14 cellular contexts compared by ENCODE assay signal in the genomic region with DNA sequence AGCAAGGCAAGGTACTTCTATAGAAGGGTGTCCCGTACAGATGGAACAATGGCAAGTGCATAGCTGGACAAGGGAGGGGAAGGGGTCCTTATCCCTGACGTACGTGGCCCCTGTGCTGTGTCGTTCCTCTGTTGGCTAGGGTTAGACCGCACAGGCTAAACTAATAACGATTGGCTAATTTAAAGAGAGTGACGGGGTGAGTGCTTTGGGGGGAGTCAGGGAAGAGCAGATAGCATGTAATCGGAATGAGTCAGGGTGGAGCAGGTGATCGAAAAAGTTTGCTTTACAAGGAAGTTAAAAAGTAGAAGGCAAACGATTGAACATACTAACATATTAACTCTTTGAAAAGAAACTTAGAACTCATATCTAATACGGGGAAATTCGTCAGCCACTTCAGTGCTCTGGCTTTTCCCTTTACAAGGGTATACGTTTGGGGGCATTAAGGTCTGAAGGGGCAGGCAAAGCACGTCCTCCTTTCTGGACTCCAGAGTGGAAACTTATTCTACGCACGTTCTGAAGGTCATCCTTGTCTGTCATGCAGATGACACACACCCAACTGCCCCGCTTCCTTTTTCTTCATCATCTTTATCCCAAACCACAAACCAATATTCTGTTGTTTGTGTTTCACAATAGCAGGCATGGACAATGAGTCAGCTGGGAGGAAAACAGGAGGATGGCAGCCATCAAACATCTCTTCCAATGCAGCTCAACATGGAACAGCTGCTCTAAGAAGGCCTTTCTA. TPM values are rescaled to one million over a fixed set of nuclear protein-coding genes. Genes with fewer than 3 reads are reported as not detected.
A peak's percentile ranks its signal among the peaks of the same experiment; 100 is the strongest.
DNase-seq lines count a peak whose midpoint lies in the region; ATAC-seq, FAIRE-seq and TF ChIP-seq lines count a peak whose summit lies in the region.
"Had no signal": no experiment of that assay in that cellular context is flagged by ENCODE, and none has a peak within 500 bp of the region (broad histone marks: within the 10 kb centered on the region; RNA-seq: fewer than 3 reads in every experiment).

No MANE protein-coding gene starts in this region.

- POLR2A ChIA-PET in MCF 10A (lab: Yijun Ruan, JAX) = no interaction called here

- H3K27me3 Mint-ChIP-seq in MCF 10A (ENCODE audit: insufficient read depth, unreplicated experiment) (no peaks in the 10 kb centered on the region), chondrocyte (ENCODE audit: low read depth) (no peaks in the 10 kb centered on the region)

- H3K36me3 ChIP-seq in breast epithelium = no peaks in the 10 kb centered on the region
- H3K36me3 ChIP-seq: tibial nerve had no signal

- BruUV-seq in MCF 10A (replicated peaks; lab: Mats Ljungman, UMichigan) = no TSS peak

- intact Hi-C loops in MCF 10A (cut with micrococcal nuclease) (no loop called here), breast epithelium (cut with DNase I; ENCODE audit: low total_unique reads) (no loop called here)

- H3K27ac Mint-ChIP-seq in MCF 10A (ENCODE audit: low read depth, unreplicated experiment) (no peak overlapping the region), chondrocyte (ENCODE audit: unreplicated experiment) (no peak overlapping the region)
- H3K27ac Mint-ChIP-seq: activated naive CD4-positive, alpha-beta T cell treated with anti-CD3 and anti-CD28 coated beads, Interleukin-2, amount 10 ng/mL, durations not matched to agents 7 days and 5 days had no signal

- TF ChIP-seq POLR2A in breast epithelium (IDR thresholded peaks at IDR 0.05) = no peak

- no peak for FAIRE-seq in urothelium cell line (lab: Jason Lieb, UNC)
- FAIRE-seq: small intestine had no signal

- no peak for ATAC-seq in activated CD4-positive, CD25-positive, alpha-beta regulatory T cell treated with anti-CD3 and anti-CD28 coated beads, Interleukin-2, amount 50 U/mL, for 24 hours

- H3K27ac ChIP-seq in breast epithelium = no peak overlapping the region
- H3K27ac ChIP-seq: tibial nerve had no signal

- CTCF ChIA-PET in MCF 10A (lab: Yijun Ruan, JAX) = no interaction called here

- no peak for TF ChIP-seq CTCF in MCF 10A (IDR thresholded peaks at IDR 0.05; ENCODE audit: unreplicated experiment)
- TF ChIP-seq CTCF in breast epithelium (IDR thresholded peaks at IDR 0.05) = no peak
- TF ChIP-seq CTCF in chondrocyte (IDR thresholded peaks at IDR 0.05) = no peak

- DNase-seq in MCF 10A (ENCODE audit: unreplicated experiment) (peak; percentile 42), breast epithelium (ENCODE audit: low spot score in 2 of 2) (no peak), NOMO-1 treated with dmso at 0.1 percent for 144 hours (lab: John Stamatoyannopoulos, UW; ENCODE audit: unreplicated experiment) (peak; percentile 83), chondrocyte (ENCODE audit: low spot score) (peak; percentile 12), urothelium cell line (ENCODE audit: low spot score) (peak; percentile 14)
- no peak for DNase-seq in activated naive CD4-positive, alpha-beta T cell treated with anti-CD3 and anti-CD28 coated beads, Interleukin-2, amount 50 U/mL, for 16 hours
- no peak for DNase-seq in stimulated activated CD4-positive, alpha-beta T cell treated with anti-CD3 and anti-CD28 coated beads, Interleukin-4, amount 100 ng/mL, for 4 hours
- DNase-seq: activated naive CD4-positive, alpha-beta T cell treated with anti-CD3 and anti-CD28 coated beads, Interleukin-2, amount 10 ng/mL, durations not matched to agents 7 days and 5 days; DMS53; erythroblast; hippocampal formation; small intestine had no signal

- no peak overlapping the region for H3K4me3 Mint-ChIP-seq in MCF 10A (ENCODE audit: unreplicated experiment)
- H3K4me3 Mint-ChIP-seq in chondrocyte (ENCODE audit: unreplicated experiment) = no peak overlapping the region
- H3K4me3 Mint-ChIP-seq: activated naive CD4-positive, alpha-beta T cell treated with anti-CD3 and anti-CD28 coated beads, Interleukin-2, amount 10 ng/mL, durations not matched to agents 7 days and 5 days had no signal

- no peaks in the 10 kb centered on the region for H3K4me1 Mint-ChIP-seq in MCF 10A (ENCODE audit: insufficient read depth, unreplicated experiment)
- H3K4me1 Mint-ChIP-seq in chondrocyte (ENCODE audit: low read depth) = no peaks in the 10 kb centered on the region

- H3K27me3 ChIP-seq in breast epithelium = no peaks in the 10 kb centered on the region
- H3K27me3 ChIP-seq: tibial nerve had no signal

- H3K9me3 Mint-ChIP-seq in MCF 10A (ENCODE audit: unreplicated experiment) (peaks cover 27% of the 10 kb centered on the region), chondrocyte (ENCODE audit: low read depth) (peaks cover 18% of the 10 kb centered on the region)

- H3K9me3 ChIP-seq in breast epithelium = peaks cover 15 to 22% of the 10 kb centered on the region in 2 donors

- no peaks in the 10 kb centered on the region for H3K36me3 Mint-ChIP-seq in MCF 10A (ENCODE audit: insufficient read depth, unreplicated experiment)
- no peaks in the 10 kb centered on the region for H3K36me3 Mint-ChIP-seq in chondrocyte (ENCODE audit: low read depth)

- H3K4me3 ChIP-seq in breast epithelium = no peak overlapping the region
- H3K4me3 ChIP-seq: tibial nerve had no signal

- H3K4me1 ChIP-seq in breast epithelium = no peaks in the 10 kb centered on the region
- H3K4me1 ChIP-seq: tibial nerve had no signal

RNA-seq across cellular contexts. Expression of gene CRLF2, which starts 10.2 kb away (rescaled TPM):
- total RNA-seq in MCF 10A (2022) = not detected in 2 replicates
- under 1 TPM in 2 of 3 donors, not detected in 1; 0.88 to 0.96 TPM for total RNA-seq in breast epithelium
- not detected in 3 replicates for total RNA-seq in chondrocyte

RNA-seq across cellular contexts. Expression of gene CSF2RA, which starts 45.9 kb away (rescaled TPM):
- not detected in 2 replicates for total RNA-seq in MCF 10A (2022)
- 10 to 100 TPM in 2 of 3 donors, 1 to 10 TPM in 1; 7.3 to 49.3 (median 11.8) TPM for total RNA-seq in breast epithelium
- 0.75 to 0.80 TPM in 2 of 3 replicates, not detected in the other for total RNA-seq in chondrocyte

Comparison
In these comparisons a context has a peak if more than half of its experiments do, and no peak if none do; other contexts are left out.
1. DNase-seq: peak in MCF 10A (single experiment), NOMO-1 treated with dmso at 0.1 percent for 144 hours (single experiment), chondrocyte (single experiment) and urothelium cell line (single experiment); none in breast epithelium (0 of 2), activated naive CD4-positive, alpha-beta T cell treated with anti-CD3 and anti-CD28 coated beads, Interleukin-2, amount 50 U/mL, for 16 hours (single experiment) and stimulated activated CD4-positive, alpha-beta T cell treated with anti-CD3 and anti-CD28 coated beads, Interleukin-4, amount 100 ng/mL, for 4 hours (0 of 2).